Comparison of ENCODE assay signal across 1 cellular context in genomic region chr12:117000316-117000715, GRCh38.
TF ChIP-seq lines count a peak whose summit lies in the region.

No MANE protein-coding gene starts in this region.

TF ChIP-seq in GM23338, 12 proteins besides CTCF, POLR2A, EP300 and RAD21 (continued from another document):
- TF ChIP-seq ZNF462 (CRISPR knock-in tag; IDR thresholded peaks at IDR 0.05): no peak
- no peak for TF ChIP-seq ZNF114 (CRISPR knock-in tag; IDR thresholded peaks at IDR 0.05)
- TF ChIP-seq JUNB (IDR thresholded peaks at IDR 0.05; ENCODE audit: unreplicated experiment): no peak
TF ChIP-seq in GM23338: peak in this region for 0.
